8 cellular contexts compared by ENCODE assay signal in genomic region chr1:161382214-161383019, GRCh38. TPM values are rescaled to one million over a fixed set of nuclear protein-coding genes. Genes with fewer than 3 reads are reported as not detected.
DNase-seq lines count a peak whose midpoint lies in the region; ATAC-seq and TF ChIP-seq lines count a peak whose summit lies in the region.

No MANE protein-coding gene starts in this region.

- TF ChIP-seq CTCF in AG10803 (conservative IDR thresholded peaks at IDR 0.05; ENCODE audit: low read length) = peak; percentile 74
- peak; percentile 77 for TF ChIP-seq CTCF in VCaP (conservative IDR thresholded peaks at IDR 0.05)
- TF ChIP-seq CTCF in gastroesophageal sphincter (IDR thresholded peaks at IDR 0.05) = peak; percentile 61 to 80 (median 71)
- peak; percentile 48 to 81 (median 74) for TF ChIP-seq CTCF in prostate gland (IDR thresholded peaks at IDR 0.05)

- DNase-seq in AG10803 (ENCODE audit: low read depth) = peak; percentile 71
- peak; percentile 68 for DNase-seq in NCI-H2081 treated with DMSO at 0.1 percent for 48 hours (lab: John Stamatoyannopoulos, UW)
- DNase-seq in prostate gland (ENCODE audit: low spot score) = peak; percentile 16

- H3K4me1 ChIP-seq in gastroesophageal sphincter = peaks cover 0 to 18% (median 0%) of the 10 kb centered on the region in 3 donors
- H3K4me1 ChIP-seq in prostate gland (replicated peaks) = no peaks in the 10 kb centered on the region

- WGBS in gastroesophageal sphincter (ENCODE audit: low coverage in 1 of 2), 2 donors = 0 to 33% methylated on average over 1 to 3 of the region's 4 CpGs
- 22% methylated on average over 4 of the region's 4 CpGs for WGBS in prostate gland

- H3K27ac ChIP-seq in VCaP (no peak overlapping the region; the same call in 1 of the 2 replicates), gastroesophageal sphincter (peak overlapping the region in 3 of 4 donors; percentile 49 to 62 (median 50)), prostate gland (peak overlapping the region in 1 of 2 donors; percentile 65)

- H3K27me3 ChIP-seq in gastroesophageal sphincter = no peaks in the 10 kb centered on the region
- H3K27me3 ChIP-seq in prostate gland (replicated peaks; ENCODE audit: insufficient read depth) = no peaks in the 10 kb centered on the region

- intact Hi-C loops in prostate gland (cut with DNase I) = loop anchor here (2.0 to 10.0 kb wide), 2 partner anchors 68 to 156 kb away; partner anchors contain the start of genes SDHC and TOMM40L

- ATAC-seq in GM18870 (IDR thresholded peaks at IDR 0.05; ENCODE audit: unreplicated experiment) (peak; percentile 57), gastroesophageal sphincter (peak; percentile 86), HG03196 (IDR thresholded peaks at IDR 0.05; ENCODE audit: unreplicated experiment) (no peak), GM19035 (IDR thresholded peaks at IDR 0.05; ENCODE audit: unreplicated experiment) (no peak)

- no peaks in the 10 kb centered on the region for H3K36me3 ChIP-seq in gastroesophageal sphincter
- no peaks in the 10 kb centered on the region for H3K36me3 ChIP-seq in prostate gland

- H3K4me3 ChIP-seq in AG10803 (ENCODE audit: low read length) = no peak overlapping the region
- H3K4me3 ChIP-seq in gastroesophageal sphincter = no peak overlapping the region
- no peak overlapping the region for H3K4me3 ChIP-seq in prostate gland

- no peak for TF ChIP-seq EP300 in gastroesophageal sphincter (IDR thresholded peaks at IDR 0.05)

- TF ChIP-seq POLR2A in gastroesophageal sphincter (IDR thresholded peaks at IDR 0.05) (no peak), prostate gland (IDR thresholded peaks at IDR 0.05) (no peak)

- no peaks in the 10 kb centered on the region for H3K9me3 ChIP-seq in gastroesophageal sphincter
- H3K9me3 ChIP-seq in prostate gland = no peaks in the 10 kb centered on the region

RNA-seq across cellular contexts. Expression of gene CFAP126, which starts 14.7 kb away (rescaled TPM):
- total RNA-seq in gastroesophageal sphincter (not detected), prostate gland (not detected)

Comparison
In these comparisons a context has a peak if more than half of its experiments do, and no peak if none do; other contexts are left out.
1. DNase-seq: peak in every context shown above with its lines; median percentile 71 in AG10803; 68 in NCI-H2081 treated with DMSO at 0.1 percent for 48 hours; 16 in prostate gland.
2. ATAC-seq: peak in GM18870 (single experiment) and gastroesophageal sphincter (single experiment); none in HG03196 (single experiment) and GM19035 (single experiment).
3. Peak in every context shown above with its lines, with median percentiles within 50 percentile points of each other: CTCF ChIP-seq.